ENCODE assay signal across 2 cellular contexts in the genomic region with DNA sequence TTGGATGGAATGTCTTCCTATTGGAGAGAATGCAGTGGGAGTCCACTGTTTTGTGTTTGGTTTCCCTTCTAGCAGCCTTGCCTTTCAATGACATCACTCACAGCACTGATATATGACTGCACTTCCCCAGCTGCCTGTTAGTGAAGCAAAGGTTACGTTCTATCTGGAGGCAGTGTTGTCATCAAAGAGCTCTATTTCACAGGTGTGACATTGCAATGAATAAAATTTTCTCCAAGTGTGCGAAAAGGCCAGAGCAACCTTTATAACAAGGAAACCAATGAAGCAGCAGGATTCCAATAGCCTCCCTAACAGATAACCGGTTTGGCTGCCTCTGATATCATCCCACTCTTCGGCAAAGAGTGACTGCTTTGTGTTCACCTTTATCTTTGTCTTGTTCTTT.
TF ChIP-seq lines count a peak whose summit lies in the region.

No MANE protein-coding gene starts in this region.

TF ChIP-seq in GM23338, 12 proteins besides CTCF, POLR2A, EP300 and RAD21 (continues in another document):
- TF ChIP-seq POLR2AphosphoS5 (IDR thresholded peaks at IDR 0.05; ENCODE audit: low read depth) (no peak), EZH2 (IDR thresholded peaks at IDR 0.05; ENCODE audit: low read depth, unreplicated experiment) (no peak), JUNB (IDR thresholded peaks at IDR 0.05; ENCODE audit: unreplicated experiment) (no peak), CREB1 (CRISPR knock-in tag; IDR thresholded peaks at IDR 0.05; ENCODE audit: low read depth) (no peak), NANOG (IDR thresholded peaks at IDR 0.05; ENCODE audit: borderline replicate concordance) (no peak), EZH2phosphoT487 (IDR thresholded peaks at IDR 0.05; ENCODE audit: unreplicated experiment) (no peak), ZNF331 (CRISPR knock-in tag; IDR thresholded peaks at IDR 0.05; ENCODE audit: low read depth) (no peak)
- TF ChIP-seq, protein P1, sequence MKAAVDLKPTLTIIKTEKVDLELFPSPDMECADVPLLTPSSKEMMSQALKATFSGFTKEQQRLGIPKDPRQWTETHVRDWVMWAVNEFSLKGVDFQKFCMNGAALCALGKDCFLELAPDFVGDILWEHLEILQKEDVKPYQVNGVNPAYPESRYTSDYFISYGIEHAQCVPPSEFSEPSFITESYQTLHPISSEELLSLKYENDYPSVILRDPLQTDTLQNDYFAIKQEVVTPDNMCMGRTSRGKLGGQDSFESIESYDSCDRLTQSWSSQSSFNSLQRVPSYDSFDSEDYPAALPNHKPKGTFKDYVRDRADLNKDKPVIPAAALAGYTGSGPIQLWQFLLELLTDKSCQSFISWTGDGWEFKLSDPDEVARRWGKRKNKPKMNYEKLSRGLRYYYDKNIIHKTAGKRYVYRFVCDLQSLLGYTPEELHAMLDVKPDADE (IDR thresholded peaks at IDR 0.05) = no peak
- TF ChIP-seq, protein P2, sequence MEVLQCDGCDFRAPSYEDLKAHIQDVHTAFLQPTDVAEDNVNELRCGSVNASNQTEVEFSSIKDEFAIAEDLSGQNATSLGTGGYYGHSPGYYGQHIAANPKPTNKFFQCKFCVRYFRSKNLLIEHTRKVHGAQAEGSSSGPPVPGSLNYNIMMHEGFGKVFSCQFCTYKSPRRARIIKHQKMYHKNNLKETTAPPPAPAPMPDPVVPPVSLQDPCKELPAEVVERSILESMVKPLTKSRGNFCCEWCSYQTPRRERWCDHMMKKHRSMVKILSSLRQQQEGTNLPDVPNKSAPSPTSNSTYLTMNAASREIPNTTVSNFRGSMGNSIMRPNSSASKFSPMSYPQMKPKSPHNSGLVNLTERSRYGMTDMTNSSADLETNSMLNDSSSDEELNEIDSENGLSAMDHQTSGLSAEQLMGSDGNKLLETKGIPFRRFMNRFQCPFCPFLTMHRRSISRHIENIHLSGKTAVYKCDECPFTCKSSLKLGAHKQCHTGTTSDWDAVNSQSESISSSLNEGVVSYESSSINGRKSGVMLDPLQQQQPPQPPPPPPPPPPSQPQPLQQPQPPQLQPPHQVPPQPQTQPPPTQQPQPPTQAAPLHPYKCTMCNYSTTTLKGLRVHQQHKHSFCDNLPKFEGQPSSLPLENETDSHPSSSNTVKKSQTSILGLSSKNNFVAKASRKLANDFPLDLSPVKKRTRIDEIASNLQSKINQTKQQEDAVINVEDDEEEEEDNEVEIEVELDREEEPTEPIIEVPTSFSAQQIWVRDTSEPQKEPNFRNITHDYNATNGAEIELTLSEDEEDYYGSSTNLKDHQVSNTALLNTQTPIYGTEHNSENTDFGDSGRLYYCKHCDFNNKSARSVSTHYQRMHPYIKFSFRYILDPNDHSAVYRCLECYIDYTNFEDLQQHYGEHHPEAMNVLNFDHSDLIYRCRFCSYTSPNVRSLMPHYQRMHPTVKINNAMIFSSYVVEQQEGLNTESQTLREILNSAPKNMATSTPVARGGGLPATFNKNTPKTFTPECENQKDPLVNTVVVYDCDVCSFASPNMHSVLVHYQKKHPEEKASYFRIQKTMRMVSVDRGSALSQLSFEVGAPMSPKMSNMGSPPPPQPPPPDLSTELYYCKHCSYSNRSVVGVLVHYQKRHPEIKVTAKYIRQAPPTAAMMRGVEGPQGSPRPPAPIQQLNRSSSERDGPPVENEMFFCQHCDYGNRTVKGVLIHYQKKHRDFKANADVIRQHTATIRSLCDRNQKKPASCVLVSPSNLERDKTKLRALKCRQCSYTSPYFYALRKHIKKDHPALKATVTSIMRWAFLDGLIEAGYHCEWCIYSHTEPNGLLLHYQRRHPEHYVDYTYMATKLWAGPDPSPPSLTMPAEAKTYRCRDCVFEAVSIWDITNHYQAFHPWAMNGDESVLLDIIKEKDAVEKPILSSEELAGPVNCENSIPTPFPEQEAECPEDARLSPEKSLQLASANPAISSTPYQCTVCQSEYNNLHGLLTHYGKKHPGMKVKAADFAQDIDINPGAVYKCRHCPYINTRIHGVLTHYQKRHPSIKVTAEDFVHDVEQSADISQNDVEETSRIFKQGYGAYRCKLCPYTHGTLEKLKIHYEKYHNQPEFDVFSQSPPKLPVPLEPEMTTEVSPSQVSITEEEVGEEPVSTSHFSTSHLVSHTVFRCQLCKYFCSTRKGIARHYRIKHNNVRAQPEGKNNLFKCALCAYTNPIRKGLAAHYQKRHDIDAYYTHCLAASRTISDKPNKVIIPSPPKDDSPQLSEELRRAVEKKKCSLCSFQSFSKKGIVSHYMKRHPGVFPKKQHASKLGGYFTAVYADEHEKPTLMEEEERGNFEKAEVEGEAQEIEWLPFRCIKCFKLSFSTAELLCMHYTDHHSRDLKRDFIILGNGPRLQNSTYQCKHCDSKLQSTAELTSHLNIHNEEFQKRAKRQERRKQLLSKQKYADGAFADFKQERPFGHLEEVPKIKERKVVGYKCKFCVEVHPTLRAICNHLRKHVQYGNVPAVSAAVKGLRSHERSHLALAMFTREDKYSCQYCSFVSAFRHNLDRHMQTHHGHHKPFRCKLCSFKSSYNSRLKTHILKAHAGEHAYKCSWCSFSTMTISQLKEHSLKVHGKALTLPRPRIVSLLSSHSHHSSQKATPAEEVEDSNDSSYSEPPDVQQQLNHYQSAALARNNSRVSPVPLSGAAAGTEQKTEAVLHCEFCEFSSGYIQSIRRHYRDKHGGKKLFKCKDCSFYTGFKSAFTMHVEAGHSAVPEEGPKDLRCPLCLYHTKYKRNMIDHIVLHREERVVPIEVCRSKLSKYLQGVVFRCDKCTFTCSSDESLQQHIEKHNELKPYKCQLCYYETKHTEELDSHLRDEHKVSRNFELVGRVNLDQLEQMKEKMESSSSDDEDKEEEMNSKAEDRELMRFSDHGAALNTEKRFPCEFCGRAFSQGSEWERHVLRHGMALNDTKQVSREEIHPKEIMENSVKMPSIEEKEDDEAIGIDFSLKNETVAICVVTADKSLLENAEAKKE (CRISPR knock-in tag; IDR thresholded peaks at IDR 0.05) = no peak
- TF ChIP-seq, protein P3, sequence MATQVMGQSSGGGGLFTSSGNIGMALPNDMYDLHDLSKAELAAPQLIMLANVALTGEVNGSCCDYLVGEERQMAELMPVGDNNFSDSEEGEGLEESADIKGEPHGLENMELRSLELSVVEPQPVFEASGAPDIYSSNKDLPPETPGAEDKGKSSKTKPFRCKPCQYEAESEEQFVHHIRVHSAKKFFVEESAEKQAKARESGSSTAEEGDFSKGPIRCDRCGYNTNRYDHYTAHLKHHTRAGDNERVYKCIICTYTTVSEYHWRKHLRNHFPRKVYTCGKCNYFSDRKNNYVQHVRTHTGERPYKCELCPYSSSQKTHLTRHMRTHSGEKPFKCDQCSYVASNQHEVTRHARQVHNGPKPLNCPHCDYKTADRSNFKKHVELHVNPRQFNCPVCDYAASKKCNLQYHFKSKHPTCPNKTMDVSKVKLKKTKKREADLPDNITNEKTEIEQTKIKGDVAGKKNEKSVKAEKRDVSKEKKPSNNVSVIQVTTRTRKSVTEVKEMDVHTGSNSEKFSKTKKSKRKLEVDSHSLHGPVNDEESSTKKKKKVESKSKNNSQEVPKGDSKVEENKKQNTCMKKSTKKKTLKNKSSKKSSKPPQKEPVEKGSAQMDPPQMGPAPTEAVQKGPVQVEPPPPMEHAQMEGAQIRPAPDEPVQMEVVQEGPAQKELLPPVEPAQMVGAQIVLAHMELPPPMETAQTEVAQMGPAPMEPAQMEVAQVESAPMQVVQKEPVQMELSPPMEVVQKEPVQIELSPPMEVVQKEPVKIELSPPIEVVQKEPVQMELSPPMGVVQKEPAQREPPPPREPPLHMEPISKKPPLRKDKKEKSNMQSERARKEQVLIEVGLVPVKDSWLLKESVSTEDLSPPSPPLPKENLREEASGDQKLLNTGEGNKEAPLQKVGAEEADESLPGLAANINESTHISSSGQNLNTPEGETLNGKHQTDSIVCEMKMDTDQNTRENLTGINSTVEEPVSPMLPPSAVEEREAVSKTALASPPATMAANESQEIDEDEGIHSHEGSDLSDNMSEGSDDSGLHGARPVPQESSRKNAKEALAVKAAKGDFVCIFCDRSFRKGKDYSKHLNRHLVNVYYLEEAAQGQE (IDR thresholded peaks at IDR 0.05; ENCODE audit: unreplicated experiment) = no peak

TF ChIP-seq in H1, 55 proteins besides CTCF, POLR2A, EP300 and RAD21:
- TF ChIP-seq YY1 (IDR thresholded peaks at IDR 0.05; ENCODE audit: low read depth, low read length) (no peak), RXRA (IDR thresholded peaks at IDR 0.05; ENCODE audit: insufficient read depth, low read depth, low read length) (no peak), KDM1A (IDR thresholded peaks at IDR 0.05; ENCODE audit: borderline replicate concordance, low read length) (no peak), TCF12 (IDR thresholded peaks at IDR 0.05; ENCODE audit: low read depth, low read length) (no peak), SUZ12 (IDR thresholded peaks at IDR 0.05; ENCODE audit: low read length) (no peak), HDAC6 (IDR thresholded peaks at IDR 0.05; ENCODE audit: low read depth, low read length) (no peak), BACH1 (IDR thresholded peaks at IDR 0.05; ENCODE audit: low read length) (no peak), SP4 (IDR thresholded peaks at IDR 0.05; ENCODE audit: low read length) (no peak), RFX5 (IDR thresholded peaks at IDR 0.05; ENCODE audit: borderline replicate concordance, low read depth, low read length) (no peak), CEBPB (IDR thresholded peaks at IDR 0.05; ENCODE audit: low read depth, low read length) (no peak), CBX8 (IDR thresholded peaks at IDR 0.05; ENCODE audit: borderline replicate concordance, low read depth, low read length) (no peak)
- TF ChIP-seq, protein P4, sequence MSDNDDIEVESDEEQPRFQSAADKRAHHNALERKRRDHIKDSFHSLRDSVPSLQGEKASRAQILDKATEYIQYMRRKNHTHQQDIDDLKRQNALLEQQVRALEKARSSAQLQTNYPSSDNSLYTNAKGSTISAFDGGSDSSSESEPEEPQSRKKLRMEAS (IDR thresholded peaks at IDR 0.05) = no peak
